In the genomic region with DNA sequence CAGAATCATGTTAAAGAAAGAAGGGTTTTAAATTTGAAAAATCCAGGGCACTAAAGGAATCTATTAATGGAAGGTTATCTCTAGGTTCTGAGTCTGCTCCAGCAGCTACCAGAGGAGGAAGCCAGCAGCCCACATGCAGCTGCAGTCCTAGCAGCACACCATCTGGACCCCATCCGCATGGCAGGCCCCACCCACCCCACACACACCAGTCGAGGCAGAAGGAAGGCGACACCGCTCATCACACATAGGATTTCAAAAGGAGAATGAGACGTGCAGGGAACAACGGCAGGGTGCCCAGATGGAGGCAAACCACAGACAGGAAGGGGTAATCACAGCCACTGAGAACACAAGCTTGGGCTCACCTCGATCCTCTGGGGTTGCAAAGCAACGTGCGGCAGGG, we compare ENCODE assay signal across 10 cellular contexts.
A peak's percentile ranks its signal among the peaks of the same experiment; 100 is the strongest.
DNase-seq lines count a peak whose midpoint lies in the region; ATAC-seq and TF ChIP-seq lines count a peak whose summit lies in the region.
"Had no signal": no experiment of that assay in that cellular context is flagged by ENCODE, and none has a peak within 500 bp of the region (broad histone marks: within the 10 kb centered on the region; RNA-seq: fewer than 3 reads in every experiment).

No MANE protein-coding gene starts in this region.

- H3K36me3 Mint-ChIP-seq in endothelial cell (ENCODE audit: low read depth, unreplicated experiment): peaks cover 32% of the 10 kb centered on the region
- no peaks in the 10 kb centered on the region for H3K36me3 Mint-ChIP-seq in T-helper 2 cell treated with Interferon-gamma antibody and Interleukin-4, amounts not matched to agents 5 μg/mL and 100 μg/mL, for 36 hours (ENCODE audit: low read depth)

- DNase-seq in G401 (ENCODE audit: low spot score): peak; percentile 14
- peak; percentile 19 for DNase-seq in MV-4-11 (lab: John Stamatoyannopoulos, UW)
- DNase-seq in endothelial cell (ENCODE audit: low spot score): no peak
- peak; percentile 18 for DNase-seq in occipital lobe (lab: John Stamatoyannopoulos, UW)
- no peak for DNase-seq in pons (ENCODE audit: low spot score)
- DNase-seq in T-helper 2 cell treated with Interferon-gamma antibody and Interleukin-4, amounts not matched to agents 5 μg/mL and 100 μg/mL, for 36 hours (ENCODE audit: low spot score): no peak
- DNase-seq: activated CD4-positive, alpha-beta T cell treated with anti-CD3 and anti-CD28 coated beads for 4 hours; NCI-H774; transverse colon had no signal

- no peak for TF ChIP-seq CTCF in endothelial cell (IDR thresholded peaks at IDR 0.05; ENCODE audit: unreplicated experiment)

- H3K27ac Mint-ChIP-seq in endothelial cell (ENCODE audit: unreplicated experiment): peak overlapping the region; percentile 50
- H3K27ac Mint-ChIP-seq in T-helper 2 cell treated with Interferon-gamma antibody and Interleukin-4, amounts not matched to agents 5 μg/mL and 100 μg/mL, for 36 hours: no peak overlapping the region

- ATAC-seq in HG02870 (IDR thresholded peaks at IDR 0.05; ENCODE audit: unreplicated experiment): no peak

- H3K4me3 Mint-ChIP-seq in endothelial cell (ENCODE audit: unreplicated experiment): peak overlapping the region; percentile 75
- no peak overlapping the region for H3K4me3 Mint-ChIP-seq in T-helper 2 cell treated with Interferon-gamma antibody and Interleukin-4, amounts not matched to agents 5 μg/mL and 100 μg/mL, for 36 hours

- in situ Hi-C loops in G401 (cut with HindIII; ENCODE audit: low sequenced_read_pairs): no loop called here

- peaks cover 20% of the 10 kb centered on the region for H3K4me1 Mint-ChIP-seq in endothelial cell (ENCODE audit: unreplicated experiment)
- peaks cover 14% of the 10 kb centered on the region for H3K4me1 Mint-ChIP-seq in T-helper 2 cell treated with Interferon-gamma antibody and Interleukin-4, amounts not matched to agents 5 μg/mL and 100 μg/mL, for 36 hours (ENCODE audit: low read depth)

- no peaks in the 10 kb centered on the region for H3K9me3 Mint-ChIP-seq in endothelial cell (ENCODE audit: unreplicated experiment)
- no peaks in the 10 kb centered on the region for H3K9me3 Mint-ChIP-seq in T-helper 2 cell treated with Interferon-gamma antibody and Interleukin-4, amounts not matched to agents 5 μg/mL and 100 μg/mL, for 36 hours

- H3K27me3 Mint-ChIP-seq in endothelial cell (ENCODE audit: unreplicated experiment): peaks cover 11% of the 10 kb centered on the region
- H3K27me3 Mint-ChIP-seq in T-helper 2 cell treated with Interferon-gamma antibody and Interleukin-4, amounts not matched to agents 5 μg/mL and 100 μg/mL, for 36 hours (ENCODE audit: low read depth): no peaks in the 10 kb centered on the region

Comparison
In these comparisons a context has a peak if more than half of its experiments do, and no peak if none do; other contexts are left out.
1. DNase-seq: peak in G401 (single experiment), MV-4-11 (single experiment) and occipital lobe (single experiment); none in endothelial cell (single experiment), pons (single experiment) and T-helper 2 cell treated with Interferon-gamma antibody and Interleukin-4, amounts not matched to agents 5 μg/mL and 100 μg/mL, for 36 hours (single experiment).